1 cellular context compared by ENCODE assay signal in the genomic region with DNA sequence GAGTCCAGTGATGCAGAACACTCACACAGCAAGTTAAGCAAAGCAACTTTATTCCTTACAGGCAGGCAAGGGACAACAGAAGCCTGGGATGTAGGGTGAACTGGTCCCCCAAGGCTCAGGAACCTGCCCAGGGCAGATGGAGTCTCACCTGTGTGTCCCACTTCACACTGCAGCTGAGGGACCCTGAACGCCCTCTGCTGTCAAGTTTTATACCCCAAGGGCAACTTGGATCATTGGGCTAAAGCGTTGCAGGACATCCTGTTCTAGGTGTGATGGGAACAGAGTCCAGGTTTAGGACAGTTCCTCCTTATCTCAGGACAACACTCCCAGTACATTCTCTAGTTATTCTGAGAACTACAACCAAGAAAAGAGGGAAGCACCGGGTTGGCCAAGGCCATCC.
TF ChIP-seq lines count a peak whose summit lies in the region.

No MANE protein-coding gene starts in this region.

TF ChIP-seq in K562, 482 proteins besides CTCF, POLR2A, EP300 and RAD21:
- TF ChIP-seq, protein P1, sequence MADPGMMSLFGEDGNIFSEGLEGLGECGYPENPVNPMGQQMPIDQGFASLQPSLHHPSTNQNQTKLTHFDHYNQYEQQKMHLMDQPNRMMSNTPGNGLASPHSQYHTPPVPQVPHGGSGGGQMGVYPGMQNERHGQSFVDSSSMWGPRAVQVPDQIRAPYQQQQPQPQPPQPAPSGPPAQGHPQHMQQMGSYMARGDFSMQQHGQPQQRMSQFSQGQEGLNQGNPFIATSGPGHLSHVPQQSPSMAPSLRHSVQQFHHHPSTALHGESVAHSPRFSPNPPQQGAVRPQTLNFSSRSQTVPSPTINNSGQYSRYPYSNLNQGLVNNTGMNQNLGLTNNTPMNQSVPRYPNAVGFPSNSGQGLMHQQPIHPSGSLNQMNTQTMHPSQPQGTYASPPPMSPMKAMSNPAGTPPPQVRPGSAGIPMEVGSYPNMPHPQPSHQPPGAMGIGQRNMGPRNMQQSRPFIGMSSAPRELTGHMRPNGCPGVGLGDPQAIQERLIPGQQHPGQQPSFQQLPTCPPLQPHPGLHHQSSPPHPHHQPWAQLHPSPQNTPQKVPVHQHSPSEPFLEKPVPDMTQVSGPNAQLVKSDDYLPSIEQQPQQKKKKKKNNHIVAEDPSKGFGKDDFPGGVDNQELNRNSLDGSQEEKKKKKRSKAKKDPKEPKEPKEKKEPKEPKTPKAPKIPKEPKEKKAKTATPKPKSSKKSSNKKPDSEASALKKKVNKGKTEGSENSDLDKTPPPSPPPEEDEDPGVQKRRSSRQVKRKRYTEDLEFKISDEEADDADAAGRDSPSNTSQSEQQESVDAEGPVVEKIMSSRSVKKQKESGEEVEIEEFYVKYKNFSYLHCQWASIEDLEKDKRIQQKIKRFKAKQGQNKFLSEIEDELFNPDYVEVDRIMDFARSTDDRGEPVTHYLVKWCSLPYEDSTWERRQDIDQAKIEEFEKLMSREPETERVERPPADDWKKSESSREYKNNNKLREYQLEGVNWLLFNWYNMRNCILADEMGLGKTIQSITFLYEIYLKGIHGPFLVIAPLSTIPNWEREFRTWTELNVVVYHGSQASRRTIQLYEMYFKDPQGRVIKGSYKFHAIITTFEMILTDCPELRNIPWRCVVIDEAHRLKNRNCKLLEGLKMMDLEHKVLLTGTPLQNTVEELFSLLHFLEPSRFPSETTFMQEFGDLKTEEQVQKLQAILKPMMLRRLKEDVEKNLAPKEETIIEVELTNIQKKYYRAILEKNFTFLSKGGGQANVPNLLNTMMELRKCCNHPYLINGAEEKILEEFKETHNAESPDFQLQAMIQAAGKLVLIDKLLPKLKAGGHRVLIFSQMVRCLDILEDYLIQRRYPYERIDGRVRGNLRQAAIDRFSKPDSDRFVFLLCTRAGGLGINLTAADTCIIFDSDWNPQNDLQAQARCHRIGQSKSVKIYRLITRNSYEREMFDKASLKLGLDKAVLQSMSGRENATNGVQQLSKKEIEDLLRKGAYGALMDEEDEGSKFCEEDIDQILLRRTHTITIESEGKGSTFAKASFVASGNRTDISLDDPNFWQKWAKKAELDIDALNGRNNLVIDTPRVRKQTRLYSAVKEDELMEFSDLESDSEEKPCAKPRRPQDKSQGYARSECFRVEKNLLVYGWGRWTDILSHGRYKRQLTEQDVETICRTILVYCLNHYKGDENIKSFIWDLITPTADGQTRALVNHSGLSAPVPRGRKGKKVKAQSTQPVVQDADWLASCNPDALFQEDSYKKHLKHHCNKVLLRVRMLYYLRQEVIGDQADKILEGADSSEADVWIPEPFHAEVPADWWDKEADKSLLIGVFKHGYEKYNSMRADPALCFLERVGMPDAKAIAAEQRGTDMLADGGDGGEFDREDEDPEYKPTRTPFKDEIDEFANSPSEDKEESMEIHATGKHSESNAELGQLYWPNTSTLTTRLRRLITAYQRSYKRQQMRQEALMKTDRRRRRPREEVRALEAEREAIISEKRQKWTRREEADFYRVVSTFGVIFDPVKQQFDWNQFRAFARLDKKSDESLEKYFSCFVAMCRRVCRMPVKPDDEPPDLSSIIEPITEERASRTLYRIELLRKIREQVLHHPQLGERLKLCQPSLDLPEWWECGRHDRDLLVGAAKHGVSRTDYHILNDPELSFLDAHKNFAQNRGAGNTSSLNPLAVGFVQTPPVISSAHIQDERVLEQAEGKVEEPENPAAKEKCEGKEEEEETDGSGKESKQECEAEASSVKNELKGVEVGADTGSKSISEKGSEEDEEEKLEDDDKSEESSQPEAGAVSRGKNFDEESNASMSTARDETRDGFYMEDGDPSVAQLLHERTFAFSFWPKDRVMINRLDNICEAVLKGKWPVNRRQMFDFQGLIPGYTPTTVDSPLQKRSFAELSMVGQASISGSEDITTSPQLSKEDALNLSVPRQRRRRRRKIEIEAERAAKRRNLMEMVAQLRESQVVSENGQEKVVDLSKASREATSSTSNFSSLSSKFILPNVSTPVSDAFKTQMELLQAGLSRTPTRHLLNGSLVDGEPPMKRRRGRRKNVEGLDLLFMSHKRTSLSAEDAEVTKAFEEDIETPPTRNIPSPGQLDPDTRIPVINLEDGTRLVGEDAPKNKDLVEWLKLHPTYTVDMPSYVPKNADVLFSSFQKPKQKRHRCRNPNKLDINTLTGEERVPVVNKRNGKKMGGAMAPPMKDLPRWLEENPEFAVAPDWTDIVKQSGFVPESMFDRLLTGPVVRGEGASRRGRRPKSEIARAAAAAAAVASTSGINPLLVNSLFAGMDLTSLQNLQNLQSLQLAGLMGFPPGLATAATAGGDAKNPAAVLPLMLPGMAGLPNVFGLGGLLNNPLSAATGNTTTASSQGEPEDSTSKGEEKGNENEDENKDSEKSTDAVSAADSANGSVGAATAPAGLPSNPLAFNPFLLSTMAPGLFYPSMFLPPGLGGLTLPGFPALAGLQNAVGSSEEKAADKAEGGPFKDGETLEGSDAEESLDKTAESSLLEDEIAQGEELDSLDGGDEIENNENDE (IDR thresholded peaks at IDR 0.05; ENCODE audit: low read depth, low read length), result peak; percentile 37
- TF ChIP-seq THRAP3 (IDR thresholded peaks at IDR 0.05; ENCODE audit: borderline replicate concordance) (no peak), CTBP1 (IDR thresholded peaks at IDR 0.05; ENCODE audit: borderline replicate concordance) (peak; percentile 27; the same call in 1 of the 2 replicates)
